Comparison of ENCODE assay signal across 19 cellular contexts in genomic region chr20:19924255-19924654, GRCh38.
A peak's percentile ranks its signal among the peaks of the same experiment; 100 is the strongest.
DNase-seq lines count a peak whose midpoint lies in the region; ATAC-seq, FAIRE-seq and TF ChIP-seq lines count a peak whose summit lies in the region.
"Had no signal": no experiment of that assay in that cellular context is flagged by ENCODE, and none has a peak within 500 bp of the region (broad histone marks: within the 10 kb centered on the region; RNA-seq: fewer than 3 reads in every experiment).

No MANE protein-coding gene starts in this region.

- H3K4me1 ChIP-seq in foreskin keratinocyte (peaks cover 11% of the 10 kb centered on the region), kidney (ENCODE audit: control insufficient read depth in 1 of 2, insufficient read depth in 1 of 2, low read depth in 1 of 2, low read length in 2 of 2) (peaks cover 0 to 16% of the 10 kb centered on the region in 2 donors)

- ATAC-seq in foreskin keratinocyte, result peak; percentile 23
- peak; percentile 56 for ATAC-seq in stimulated activated memory B cell treated with anti-CD40 and anti-IgM and Interleukin-4, amounts not matched to agents 10 μg/mL and 1 μg/mL and 100 μg/mL, for 72 hours
- ATAC-seq in HG03571 (IDR thresholded peaks at IDR 0.05; ENCODE audit: unreplicated experiment), result no peak
- no peak for ATAC-seq in GM19452 (IDR thresholded peaks at IDR 0.05; ENCODE audit: unreplicated experiment)

- no peaks in the 10 kb centered on the region for H3K36me3 ChIP-seq in kidney (ENCODE audit: control insufficient read depth in 1 of 2, insufficient read depth in 2 of 2, low read length in 2 of 2)

- no peaks in the 10 kb centered on the region for H3K27me3 ChIP-seq in foreskin keratinocyte

- FAIRE-seq in GM12892 (lab: Jason Lieb, UNC), result peak; percentile 76
- FAIRE-seq in HTR-8/SVneo (lab: Jason Lieb, UNC), result peak; percentile 100
- FAIRE-seq in kidney (lab: Jason Lieb, UNC), result no peak
- FAIRE-seq: G401.6, GM19239 had no signal

- H3K27me3 Mint-ChIP-seq in stimulated activated memory B cell treated with anti-CD40 and anti-IgM and Interleukin-4, amounts not matched to agents 10 μg/mL and 1 μg/mL and 100 μg/mL, for 72 hours, result no peaks in the 10 kb centered on the region
- H3K27me3 Mint-ChIP-seq: CD4-positive, alpha-beta memory T cell had no signal

- no peak for TF ChIP-seq POLR2A in GM12892 (IDR thresholded peaks at IDR 0.05; ENCODE audit: low read depth, low read length)

- H3K9me3 ChIP-seq in kidney (ENCODE audit: control insufficient read depth in 1 of 2, low read length in 2 of 2), result no peaks in the 10 kb centered on the region

- DNase-seq in GM12892 (ENCODE audit: insufficient read length) (no peak), HTR-8/SVneo (ENCODE audit: insufficient read length, low spot score) (no peak), foreskin keratinocyte (no peak), NAMALWA (ENCODE audit: low spot score) (no peak), kidney (no peak)
- DNase-seq: C1 segment of cervical spinal cord; Calu3; CD4-positive, alpha-beta memory T cell; COR-L47; DMS53; DMS79 treated with DMSO at 0.1 percent for 48 hours; GOT3; H7; HCEC 1CT had no signal

- H3K27ac ChIP-seq in foreskin keratinocyte (no peak overlapping the region), kidney (ENCODE audit: low read depth in 2 of 2, low read length in 2 of 2) (no peak overlapping the region)

- no peaks in the 10 kb centered on the region for H3K36me3 Mint-ChIP-seq in stimulated activated memory B cell treated with anti-CD40 and anti-IgM and Interleukin-4, amounts not matched to agents 10 μg/mL and 1 μg/mL and 100 μg/mL, for 72 hours
- H3K36me3 Mint-ChIP-seq: CD4-positive, alpha-beta memory T cell had no signal

- no peaks in the 10 kb centered on the region for H3K4me1 Mint-ChIP-seq in stimulated activated memory B cell treated with anti-CD40 and anti-IgM and Interleukin-4, amounts not matched to agents 10 μg/mL and 1 μg/mL and 100 μg/mL, for 72 hours
- H3K4me1 Mint-ChIP-seq: CD4-positive, alpha-beta memory T cell had no signal

- H3K4me3 Mint-ChIP-seq in stimulated activated memory B cell treated with anti-CD40 and anti-IgM and Interleukin-4, amounts not matched to agents 10 μg/mL and 1 μg/mL and 100 μg/mL, for 72 hours, result no peak overlapping the region
- H3K4me3 Mint-ChIP-seq: CD4-positive, alpha-beta memory T cell had no signal

- no peaks in the 10 kb centered on the region for H3K9me3 Mint-ChIP-seq in stimulated activated memory B cell treated with anti-CD40 and anti-IgM and Interleukin-4, amounts not matched to agents 10 μg/mL and 1 μg/mL and 100 μg/mL, for 72 hours
- H3K9me3 Mint-ChIP-seq: CD4-positive, alpha-beta memory T cell had no signal

- H3K9ac ChIP-seq in kidney (ENCODE audit: low read length in 2 of 2), result no peak overlapping the region

- H3K27ac Mint-ChIP-seq in stimulated activated memory B cell treated with anti-CD40 and anti-IgM and Interleukin-4, amounts not matched to agents 10 μg/mL and 1 μg/mL and 100 μg/mL, for 72 hours, result no peak overlapping the region
- H3K27ac Mint-ChIP-seq: CD4-positive, alpha-beta memory T cell had no signal

- intact Hi-C loops in kidney (cut with DNase I), result no loop called here

- TF ChIP-seq CTCF in foreskin keratinocyte (conservative IDR thresholded peaks at IDR 0.05) (no peak), kidney (IDR thresholded peaks at IDR 0.05; ENCODE audit: borderline replicate concordance, extremely low read depth, insufficient read depth) (no peak)

- no peak overlapping the region for H3K4me3 ChIP-seq in kidney (ENCODE audit: low read length in 2 of 2)

Comparison
In these comparisons a context has a peak if more than half of its experiments do, and no peak if none do; other contexts are left out.
1. ATAC-seq: peak in foreskin keratinocyte (single experiment) and stimulated activated memory B cell treated with anti-CD40 and anti-IgM and Interleukin-4, amounts not matched to agents 10 μg/mL and 1 μg/mL and 100 μg/mL, for 72 hours (single experiment); none in HG03571 (single experiment) and GM19452 (single experiment).